Comparison of ENCODE assay signal across 10 cellular contexts in genomic region chr20:13262302-13262650, GRCh38. TPM values are rescaled to one million over a fixed set of nuclear protein-coding genes. Genes with fewer than 3 reads are reported as not detected.
DNase-seq lines count a peak whose midpoint lies in the region; ATAC-seq and TF ChIP-seq lines count a peak whose summit lies in the region.
"Had no signal": no experiment of that assay in that cellular context is flagged by ENCODE, and none has a peak within 500 bp of the region (broad histone marks: within the 10 kb centered on the region; RNA-seq: fewer than 3 reads in every experiment).

No MANE protein-coding gene starts in this region.

- TF ChIP-seq CTCF in C4-2B (conservative IDR thresholded peaks at IDR 0.05) (peak; percentile 61), LNCAP (IDR thresholded peaks at IDR 0.05) (peak; percentile 3), activated B cell treated with CpG ODN at 0.5 μM for 24 hours (IDR thresholded peaks at IDR 0.05) (peak; percentile 47), mesothelial cell of epicardium (IDR thresholded peaks at IDR 0.05; ENCODE audit: unreplicated experiment) (no peak)

- CTCF ChIA-PET in activated B cell treated with CpG ODN at 0.5 μM for 24 hours (lab: Charles Lee): interaction anchor here (1.8 kb wide), 1 partner anchor 10 kb away, joined by 5 read pairs; no protein-coding TSS in a partner anchor

- no peak overlapping the region for H3K27ac ChIP-seq in C4-2B

- peaks cover 3% of the 10 kb centered on the region for H3K27me3 Mint-ChIP-seq in activated B cell treated with CpG ODN at 0.5 μM for 24 hours
- H3K27me3 Mint-ChIP-seq in mesothelial cell of epicardium (ENCODE audit: low read depth): no peaks in the 10 kb centered on the region

- H3K27ac Mint-ChIP-seq in activated B cell treated with CpG ODN at 0.5 μM for 24 hours: no peak overlapping the region
- H3K27ac Mint-ChIP-seq in mesothelial cell of epicardium: peak overlapping the region; percentile 32
- H3K27ac Mint-ChIP-seq: GM23338 had no signal

- H3K36me3 Mint-ChIP-seq in activated B cell treated with CpG ODN at 0.5 μM for 24 hours (ENCODE audit: low read depth): no peaks in the 10 kb centered on the region
- no peaks in the 10 kb centered on the region for H3K36me3 Mint-ChIP-seq in mesothelial cell of epicardium

- ATAC-seq in activated B cell treated with CpG ODN at 0.5 μM for 24 hours (ENCODE audit: low read depth): no peak
- no peak for ATAC-seq in GM18909 (IDR thresholded peaks at IDR 0.05; ENCODE audit: poor library complexity, unreplicated experiment)
- no peak for ATAC-seq in GM21528 (IDR thresholded peaks at IDR 0.05; ENCODE audit: low FRiP score, unreplicated experiment)

- DNase-seq in activated B cell treated with CpG ODN at 0.5 μM for 24 hours: no peak
- no peak for DNase-seq in mesothelial cell of epicardium (ENCODE audit: low spot score in 2 of 2, unreplicated experiment in 2 of 2)
- DNase-seq in NCI-H2107 (lab: John Stamatoyannopoulos, UW): no peak
- DNase-seq in NCI-H1694 treated with DMSO at 0.1 percent for 48 hours (lab: John Stamatoyannopoulos, UW): no peak
- DNase-seq: NCI-H2081 treated with DMSO at 0.1 percent for 48 hours had no signal

- intact Hi-C loops in activated B cell treated with CpG ODN at 0.5 μM for 24 hours (cut with micrococcal nuclease): loop anchor here (1.0 kb wide), 1 partner anchor 143 kb away; no protein-coding TSS in a partner anchor

- no peak overlapping the region for H3K4me3 Mint-ChIP-seq in activated B cell treated with CpG ODN at 0.5 μM for 24 hours
- no peak overlapping the region for H3K4me3 Mint-ChIP-seq in mesothelial cell of epicardium
- H3K4me3 Mint-ChIP-seq: GM23338 had no signal

- no peaks in the 10 kb centered on the region for H3K9me3 Mint-ChIP-seq in activated B cell treated with CpG ODN at 0.5 μM for 24 hours
- H3K9me3 Mint-ChIP-seq in mesothelial cell of epicardium: no peaks in the 10 kb centered on the region
- H3K9me3 Mint-ChIP-seq: GM23338 had no signal

- POLR2A ChIA-PET in activated B cell treated with CpG ODN at 0.5 μM for 24 hours (lab: Charles Lee): no interaction called here

- no peaks in the 10 kb centered on the region for H3K4me1 Mint-ChIP-seq in activated B cell treated with CpG ODN at 0.5 μM for 24 hours
- peaks cover 17% of the 10 kb centered on the region for H3K4me1 Mint-ChIP-seq in mesothelial cell of epicardium
- H3K4me1 Mint-ChIP-seq: GM23338 had no signal

RNA-seq across cellular contexts. Expression of gene ISM1, which starts 41.2 kb away (rescaled TPM):
- total RNA-seq in activated B cell treated with CpG ODN at 0.5 μM for 24 hours (not detected in 2 replicates), mesothelial cell of epicardium (5.0 to 6.0 TPM (median 5.6 TPM) in 3 replicates)
